9 cellular contexts compared by ENCODE assay signal in the genomic region with DNA sequence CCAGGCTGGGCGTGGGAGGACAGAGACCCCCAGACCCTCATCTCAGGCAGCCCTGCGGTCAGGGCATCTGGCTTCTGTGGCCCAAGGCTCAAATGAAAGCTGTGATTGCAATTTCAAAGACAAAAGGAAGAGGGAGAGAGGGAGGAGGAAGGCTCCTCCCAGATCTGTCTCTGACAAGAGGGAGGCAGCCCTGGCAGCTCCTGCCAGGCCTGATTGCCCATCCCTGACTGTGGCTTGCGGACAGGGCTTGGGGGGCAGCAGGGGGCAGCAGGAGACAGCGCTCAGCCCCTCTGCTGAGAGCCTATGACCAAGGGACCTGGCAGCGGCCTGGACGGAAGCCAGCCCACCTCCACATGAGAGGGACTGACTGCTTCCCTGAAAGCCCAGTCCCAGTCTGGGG.
DNase-seq lines count a peak whose midpoint lies in the region; ATAC-seq and TF ChIP-seq lines count a peak whose summit lies in the region.
"Had no signal": no experiment of that assay in that cellular context is flagged by ENCODE, and none has a peak within 500 bp of the region (broad histone marks: within the 10 kb centered on the region; RNA-seq: fewer than 3 reads in every experiment).

No MANE protein-coding gene starts in this region.

- H3K9me3 ChIP-seq in psoas muscle (no peaks in the 10 kb centered on the region), vagina (no peaks in the 10 kb centered on the region)

- TF ChIP-seq POLR2A in vagina (IDR thresholded peaks at IDR 0.05): no peak

- H3K36me3 ChIP-seq in psoas muscle (ENCODE audit: insufficient read depth in 1 of 2, low read depth in 1 of 2): no peaks in the 10 kb centered on the region
- H3K36me3 ChIP-seq in vagina: no peaks in the 10 kb centered on the region

- intact Hi-C loops in psoas muscle (cut with DNase I) (no loop called here), vagina (cut with DNase I) (no loop called here)

- ATAC-seq in psoas muscle (no peak), HG02870 (IDR thresholded peaks at IDR 0.05; ENCODE audit: unreplicated experiment) (no peak)

- H3K4me3 ChIP-seq in psoas muscle (no peak overlapping the region), vagina (no peak overlapping the region)

- WGBS in psoas muscle, 3 donors: 7 to 12% (median 11%) methylated on average over 4 to 6 of the region's 6 CpGs

- no peak for TF ChIP-seq CTCF in psoas muscle (IDR thresholded peaks at IDR 0.05)
- no peak for TF ChIP-seq CTCF in vagina (IDR thresholded peaks at IDR 0.05)

- peaks cover 0 to 20% (median 0%) of the 10 kb centered on the region in 3 donors for H3K27me3 ChIP-seq in psoas muscle (ENCODE audit: insufficient read depth in 3 of 3, low read length in 2 of 3)
- no peaks in the 10 kb centered on the region for H3K27me3 ChIP-seq in vagina

- H3K4me1 ChIP-seq in psoas muscle: no peaks in the 10 kb centered on the region
- H3K4me1 ChIP-seq in vagina: no peaks in the 10 kb centered on the region

- H3K27ac ChIP-seq in psoas muscle (no peak overlapping the region), vagina (no peak overlapping the region)

- DNase-seq in Daoy (ENCODE audit: low read depth) (peak; percentile 84), HT-29 (ENCODE audit: low spot score) (peak; percentile 73), RPMI7951 (ENCODE audit: low read depth) (peak; percentile 48), islet precursor cell (peak; percentile 72), psoas muscle (no peak), vagina (ENCODE audit: extremely low spot score in 2 of 2) (no peak)
- DNase-seq in activated CD8-positive, alpha-beta memory T cell treated with anti-CD3 and anti-CD28 coated beads, Interleukin-2, amount 50 U/mL, for 48 hours: no peak
- DNase-seq: IMR-90 had no signal

Comparison
In these comparisons a context has a peak if more than half of its experiments do, and no peak if none do; other contexts are left out.
1. DNase-seq: peak in Daoy (single experiment), HT-29 (single experiment), RPMI7951 (single experiment) and islet precursor cell (single experiment); none in psoas muscle (0 of 2), activated CD8-positive, alpha-beta memory T cell treated with anti-CD3 and anti-CD28 coated beads, Interleukin-2, amount 50 U/mL, for 48 hours (single experiment) and vagina (0 of 2).